16 cellular contexts compared by ENCODE assay signal in the genomic region with DNA sequence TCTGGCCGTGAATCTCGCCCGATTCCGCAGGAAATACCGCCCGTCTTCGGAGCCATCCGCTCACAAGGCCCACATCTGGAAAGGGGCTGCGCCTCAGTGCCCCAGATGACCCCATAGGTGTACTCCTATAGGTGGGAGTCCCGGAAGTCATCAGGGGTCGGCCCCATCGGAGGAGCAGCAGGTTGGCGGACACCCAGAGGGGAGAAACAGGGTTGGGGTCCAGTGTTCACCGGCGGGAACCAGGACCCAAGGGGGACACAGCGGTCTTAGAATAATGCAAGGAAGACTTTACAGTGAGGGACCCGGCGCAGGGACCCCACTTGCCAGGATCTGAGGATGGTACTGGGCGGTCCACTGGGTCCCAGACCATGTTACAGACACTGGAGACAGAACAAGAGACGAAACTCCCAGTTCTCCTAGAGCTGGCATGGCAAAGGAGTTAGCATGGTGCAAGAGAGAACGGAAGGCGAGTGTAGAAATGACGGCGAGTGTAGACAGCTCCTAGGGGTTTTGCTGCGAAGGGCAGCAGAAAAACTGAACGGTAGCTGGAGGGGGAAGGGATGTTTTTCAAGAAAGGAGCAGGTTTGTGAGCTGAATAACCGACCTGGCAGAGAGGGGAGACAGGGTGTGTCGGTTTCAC. TPM values are rescaled to one million over a fixed set of nuclear protein-coding genes. Genes with fewer than 3 reads are reported as not detected.
A peak's percentile ranks its signal among the peaks of the same experiment; 100 is the strongest.
DNase-seq lines count a peak whose midpoint lies in the region; FAIRE-seq and TF ChIP-seq lines count a peak whose summit lies in the region.
"Had no signal": no experiment of that assay in that cellular context is flagged by ENCODE, and none has a peak within 500 bp of the region (broad histone marks: within the 10 kb centered on the region; RNA-seq: fewer than 3 reads in every experiment).

No MANE protein-coding gene starts in this region.

- no peak overlapping the region for H2BK20ac ChIP-seq in H1 (ENCODE audit: low read length)

- TF ChIP-seq RAD21 in H1 (IDR thresholded peaks at IDR 0.05 in 1 of 2, conservative IDR thresholded peaks at IDR 0.05 in 1 of 2; ENCODE audit: low read depth in 2 of 2, low read length in 2 of 2): no peak

- no peaks in the 10 kb centered on the region for H3K79me2 ChIP-seq in H1 (ENCODE audit: control insufficient read depth in 1 of 2, insufficient read depth in 2 of 2, low read length in 2 of 2)

- H2BK120ac ChIP-seq in H1 (replicated peaks; ENCODE audit: low read depth, low read length): no peak overlapping the region

- no peak for FAIRE-seq in H1 (lab: Jason Lieb, UNC)
- FAIRE-seq: GM19239 had no signal

- no TSS peak for BruUV-seq in Calu3 (replicated peaks; lab: Mats Ljungman, UMichigan)

- H3K9me3 Mint-ChIP-seq in Calu3 (ENCODE audit: low read depth, unreplicated experiment): no peaks in the 10 kb centered on the region

- intact Hi-C loops in Calu3 (cut with micrococcal nuclease; ENCODE audit: unreplicated experiment): no loop called here

- peaks cover 16% of the 10 kb centered on the region for H3K27me3 Mint-ChIP-seq in Calu3 (ENCODE audit: unreplicated experiment)

- no peak overlapping the region for H4K5ac ChIP-seq in H1 (ENCODE audit: insufficient read length, low read depth, low read length)

- no peak overlapping the region for H3K27ac ChIP-seq in BLaER1 treated with 17β-estradiol and CSF1 and Interleukin-3, amounts not matched to agents 10 nM and 100 nM
- no peak overlapping the region for H3K27ac ChIP-seq in H1 (ENCODE audit: low read depth, low read length)
- H3K27ac ChIP-seq: foreskin keratinocyte, neutrophil had no signal

- no peak overlapping the region for H2AK5ac ChIP-seq in H1 (ENCODE audit: low read depth, low read length)

- H3K79me1 ChIP-seq in H1 (ENCODE audit: low read depth, low read length): peaks cover 3% of the 10 kb centered on the region; the same call in 1 of the 2 replicates

- H2BK15ac ChIP-seq in H1 (ENCODE audit: low read length): no peak overlapping the region

- H3K4me1 ChIP-seq in BLaER1 treated with 17β-estradiol and CSF1 and Interleukin-3, amounts not matched to agents 10 nM and 100 nM: peaks cover 43 to 59% (median 53%) of the 10 kb centered on the region in 10 experiments
- H3K4me1 ChIP-seq in ES-I3 (ENCODE audit: insufficient read depth, low read length): peaks cover 8% of the 10 kb centered on the region; the same call in 1 of the 2 replicates
- peaks cover 0 to 13% (median 10%) of the 10 kb centered on the region in 4 experiments; a peak in 5 of 7 replicates for H3K4me1 ChIP-seq in H1 (replicated peaks in 1 of 4; ENCODE audit: control insufficient read depth in 3 of 4, insufficient read depth in 4 of 4, low read length in 3 of 4)

- peak overlapping the region; percentile 91 to 99 (median 97); a peak in 21 of 22 replicates for H3K4me2 ChIP-seq in BLaER1 treated with 17β-estradiol and CSF1 and Interleukin-3, amounts not matched to agents 10 nM and 100 nM
- H3K4me2 ChIP-seq in H1 (ENCODE audit: insufficient read depth in 1 of 2, low read depth in 2 of 2, low read length in 2 of 2): peak overlapping the region; percentile 90 to 98; a peak in 3 of 4 replicates

- 86% methylated on average over 23 of the region's 28 CpGs; no CpG with 5 or more reads in 1 of the 2 experiments for WGBS in H1 (ENCODE audit: extremely low coverage in 1 of 2, insufficient coverage in 1 of 2, insufficient read length in 1 of 2, insufficient replicate concordance in 2 of 2, low coverage in 1 of 2, low lambda C conversion rate in 2 of 2, missing lambda C conversion rate in 1 of 2), 2 experiments

- H3K23ac ChIP-seq in H1 (ENCODE audit: insufficient read length): no peak overlapping the region

- TF ChIP-seq CTCF in H1 (IDR thresholded peaks at IDR 0.05; ENCODE audit: control extremely low read depth in 1 of 3, insufficient read depth in 1 of 3, low read depth in 1 of 3, low read length in 3 of 3) (no peak), Calu3 (IDR thresholded peaks at IDR 0.05; ENCODE audit: unreplicated experiment) (no peak)

- no peak overlapping the region for H2AFZ ChIP-seq in H1 (ENCODE audit: low read length)

- H2BK12ac ChIP-seq in H1 (ENCODE audit: low read depth, low read length): peak overlapping the region; percentile 60; the same call in 1 of the 2 replicates

- H3K27ac Mint-ChIP-seq in Calu3 (ENCODE audit: unreplicated experiment): no peak overlapping the region

- POLR2A ChIA-PET in H1 (lab: Charles Lee; ENCODE audit: partially characterized antibody): interaction anchor here (1.0 to 4.9 kb wide), 12 partner anchors 12 to 174 kb away, joined by 3 to 29 read pairs (median 6); a partner anchor contains a TSS

- CTCF ChIA-PET in H1 (lab: Charles Lee; ENCODE audit: partially characterized antibody) (interaction anchor here (0.6 to 13.7 kb wide), 6 partner anchors 10 to 129 kb away, joined by 3 to 197 read pairs (median 4); a partner anchor contains a TSS), Calu3 (lab: Charles Lee) (interaction anchor here (1.5 kb wide), 2 partner anchors 12 to 42 kb away, joined by 4 read pairs; a partner anchor contains a TSS)

- no peak overlapping the region for H4K8ac ChIP-seq in H1 (ENCODE audit: extremely low read depth, insufficient read depth, low read length)

- H4K20me1 ChIP-seq in BLaER1 treated with 17β-estradiol and CSF1 and Interleukin-3, amounts not matched to agents 10 nM and 100 nM: peaks cover 0 to 49% (median 10%) of the 10 kb centered on the region in 11 experiments; a peak in 13 of 22 replicates
- H4K20me1 ChIP-seq in H1 (replicated peaks in 1 of 2; ENCODE audit: control insufficient read depth in 1 of 2, insufficient read depth in 2 of 2, low read length in 2 of 2): no peaks in the 10 kb centered on the region

- H3K27me3 ChIP-seq in BLaER1 treated with 17β-estradiol and CSF1 and Interleukin-3, amounts not matched to agents 10 nM and 100 nM: peaks cover 60 to 61% (median 61%) of the 10 kb centered on the region in 11 experiments
- peaks cover 2 to 28% (median 21%) of the 10 kb centered on the region in 4 experiments for H3K27me3 ChIP-seq in H1 (replicated peaks in 1 of 4; ENCODE audit: control insufficient read depth in 3 of 4, extremely low read depth in 1 of 4, insufficient read depth in 3 of 4, low read length in 3 of 4)

- DNase-seq in H1 (ENCODE audit: low read depth in 1 of 2, low spot score in 2 of 2) (peak in 1 of 2 experiments; percentile 49), Calu3 (no peak), KBM-7 (no peak)
- DNase-seq in activated CD8-positive, alpha-beta memory T cell treated with anti-CD3 and anti-CD28 coated beads, Interleukin-2, amount 50 U/mL, for 48 hours: no peak
- DNase-seq: activated CD4-positive, alpha-beta T cell treated with anti-CD3 and anti-CD28 coated beads, Interleukin-2, amount 50 U/mL, for 48 hours; foreskin keratinocyte; NCI-H2081 treated with DMSO at 0.1 percent for 48 hours; NCI-H774; stomach; T-helper 9 cell had no signal

- H3K36me3 Mint-ChIP-seq in Calu3 (ENCODE audit: insufficient read depth, unreplicated experiment): peaks cover 21% of the 10 kb centered on the region

- no peak overlapping the region for H3K14ac ChIP-seq in H1 (ENCODE audit: insufficient read length)

- no peaks in the 10 kb centered on the region for H3K36me3 ChIP-seq in BLaER1 treated with 17β-estradiol and CSF1 and Interleukin-3, amounts not matched to agents 10 nM and 100 nM
- no peaks in the 10 kb centered on the region for H3K36me3 ChIP-seq in ES-I3 (ENCODE audit: insufficient read depth, low read length)
- H3K36me3 ChIP-seq in H1 (ENCODE audit: control insufficient read depth in 2 of 4, insufficient read depth in 4 of 4, low read length in 3 of 4): no peaks in the 10 kb centered on the region
- H3K36me3 ChIP-seq: neutrophil, stomach had no signal

- H4K91ac ChIP-seq in H1 (replicated peaks; ENCODE audit: insufficient read length, low read length): peak overlapping the region; percentile 17

- H3K9ac ChIP-seq in BLaER1 treated with 17β-estradiol and CSF1 and Interleukin-3, amounts not matched to agents 10 nM and 100 nM: peak overlapping the region in 1 of 11 experiments; percentile 35; a peak in 1 of 22 replicates
- H3K9ac ChIP-seq in ES-I3 (ENCODE audit: low read depth, low read length) (peak overlapping the region; percentile 37; the same call in 1 of the 2 replicates), H1 (replicated peaks in 1 of 4; ENCODE audit: extremely low read depth in 1 of 4, low read depth in 3 of 4, low read length in 3 of 4) (no peak overlapping the region; a peak in 1 of 7 replicates)

- H3K4ac ChIP-seq in H1 (replicated peaks; ENCODE audit: insufficient read length, low read depth, low read length): no peak overlapping the region

- H3K18ac ChIP-seq in H1 (ENCODE audit: extremely low read depth, low read length): no peak overlapping the region; the same call in 1 of the 2 replicates

- H3K4me1 Mint-ChIP-seq in Calu3 (ENCODE audit: low read depth, unreplicated experiment): peaks cover 11% of the 10 kb centered on the region

- in situ Hi-C loops in KBM-7 (cut with MboI; ENCODE audit: low pct_unique_long_range_greater_than_20kb, low sequenced_read_pairs): no loop called here

- H2BK5ac ChIP-seq in H1 (ENCODE audit: low read depth, low read length): no peak overlapping the region

- H3K23me2 ChIP-seq in H1 (ENCODE audit: low read depth, low read length): peaks cover 26% of the 10 kb centered on the region

- TF ChIP-seq EP300 in H1 (IDR thresholded peaks at IDR 0.05; ENCODE audit: borderline replicate concordance in 1 of 2, low read depth in 2 of 2, low read length in 2 of 2): no peak

- peak overlapping the region in 9 of 10 experiments; percentile 36 to 76 (median 53); a peak in 13 of 20 replicates for H3K4me3 ChIP-seq in BLaER1 treated with 17β-estradiol and CSF1 and Interleukin-3, amounts not matched to agents 10 nM and 100 nM
- H3K4me3 ChIP-seq in H1 (ENCODE audit: extremely low read depth in 1 of 4, insufficient read depth in 2 of 4, low read depth in 3 of 4, low read length in 4 of 4): peak overlapping the region in 2 of 4 experiments; percentile 51 to 68; a peak in 3 of 8 replicates

- no peak for TF ChIP-seq POLR2A in H1 (IDR thresholded peaks at IDR 0.05; ENCODE audit: control extremely low read depth in 1 of 2, low read depth in 2 of 2, low read length in 2 of 2)

- H3K4me3 Mint-ChIP-seq in Calu3 (ENCODE audit: low read depth, unreplicated experiment): no peak overlapping the region

- H3K56ac ChIP-seq in H1 (replicated peaks; ENCODE audit: insufficient read length, low read depth, low read length): no peak overlapping the region

- H3K9me3 ChIP-seq in BLaER1 treated with 17β-estradiol and CSF1 and Interleukin-3, amounts not matched to agents 10 nM and 100 nM (replicated peaks in 1 of 11): peaks cover 0 to 7% (median 0%) of the 10 kb centered on the region in 11 experiments; a peak in 3 of 22 replicates
- H3K9me3 ChIP-seq in ES-I3 (ENCODE audit: control insufficient read depth, insufficient read depth, low read length): no peaks in the 10 kb centered on the region
- no peaks in the 10 kb centered on the region for H3K9me3 ChIP-seq in H1 (ENCODE audit: insufficient read depth in 2 of 2, low read depth in 1 of 2, low read length in 1 of 2)
- H3K9me3 ChIP-seq: neutrophil, stomach had no signal

RNA-seq across cellular contexts. Expression of a gene that starts 4.2 kb away (rescaled TPM):
- 40.9 and 47.8 TPM in 2 replicates for total RNA-seq in H1 (2021; fragmentation: NEBNext Ultra II Directional; extraction: Animal tissue kit (Norgen Biotek cat#: 25700))
- polyA plus RNA-seq in H1 (2011; rRNA removed): 36.9 and 78.7 TPM in 2 replicates
- polyA plus RNA-seq in H1 (2011; cell fraction: cytosol; rRNA removed): 38.6 TPM
- 197 TPM for polyA plus RNA-seq in H1 (2011; cell fraction: nucleus; rRNA removed)
- 64.9 to 73.8 TPM (median 68.2 TPM) in 4 replicates for polyA plus RNA-seq in H1 (2012, experiment 1 of 2)
- polyA plus RNA-seq in H1 (2012, experiment 2 of 2): 31.6 TPM
- 47.6 TPM for polyA plus RNA-seq in H1 (2013, experiment 1 of 2)
- 46.6 TPM for polyA plus RNA-seq in H1 (2013, experiment 2 of 2)
- 11.1 and 14.8 TPM in 2 replicates for polyA minus RNA-seq in H1 (2011; rRNA and poly(A)+ RNA removed)
- 29.8 TPM for polyA minus RNA-seq in H1 (2011; cell fraction: cytosol; rRNA and poly(A)+ RNA removed)
- 57.1 TPM for polyA minus RNA-seq in H1 (2011; cell fraction: nucleus; rRNA and poly(A)+ RNA removed)
- 83.1 and 84.1 TPM in 2 replicates for total RNA-seq in Calu3 (2022)
- total RNA-seq: foreskin keratinocyte, G401, MCF 10A had no signal

RNA-seq across cellular contexts. Expression of a gene that starts 11.6 kb away (rescaled TPM):
- 1.6 and 2.2 TPM in 2 replicates for total RNA-seq in H1 (2021; fragmentation: NEBNext Ultra II Directional; extraction: Animal tissue kit (Norgen Biotek cat#: 25700))
- 2.1 and 4.4 TPM in 2 replicates for polyA plus RNA-seq in H1 (2011; rRNA removed)
- 3.0 TPM for polyA plus RNA-seq in H1 (2011; cell fraction: cytosol; rRNA removed)
- 2.9 TPM for polyA plus RNA-seq in H1 (2011; cell fraction: nucleus; rRNA removed)
- 2.2 to 3.8 TPM (median 3.1 TPM) in 4 replicates for polyA plus RNA-seq in H1 (2012, experiment 1 of 2)
- 2.0 TPM for polyA plus RNA-seq in H1 (2012, experiment 2 of 2)
- polyA plus RNA-seq in H1 (2013, experiment 1 of 2): 4.0 TPM
- polyA plus RNA-seq in H1 (2013, experiment 2 of 2): 4.2 TPM
- polyA minus RNA-seq in H1 (2011; rRNA and poly(A)+ RNA removed): 0.24 and 0.25 TPM in 2 replicates
- polyA minus RNA-seq in H1 (2011; cell fraction: cytosol; rRNA and poly(A)+ RNA removed): 0.95 TPM
- 0.30 TPM for polyA minus RNA-seq in H1 (2011; cell fraction: nucleus; rRNA and poly(A)+ RNA removed)
- not detected in 2 replicates for total RNA-seq in Calu3 (2022)
- total RNA-seq: stomach had no signal

RNA-seq across cellular contexts. Expression of a gene that starts 12.2 kb away (rescaled TPM):
- 337 and 341 TPM in 2 replicates for total RNA-seq in H1 (2021; fragmentation: NEBNext Ultra II Directional; extraction: Animal tissue kit (Norgen Biotek cat#: 25700))
- polyA plus RNA-seq in H1 (2011; rRNA removed): 97.2 and 267 TPM in 2 replicates
- 109 TPM for polyA plus RNA-seq in H1 (2011; cell fraction: cytosol; rRNA removed)
- 496 TPM for polyA plus RNA-seq in H1 (2011; cell fraction: nucleus; rRNA removed)
- 197 to 438 TPM (median 349 TPM) in 4 replicates for polyA plus RNA-seq in H1 (2012, experiment 1 of 2)
- 305 TPM for polyA plus RNA-seq in H1 (2012, experiment 2 of 2)
- 349 TPM for polyA plus RNA-seq in H1 (2013, experiment 1 of 2)
- 317 TPM for polyA plus RNA-seq in H1 (2013, experiment 2 of 2)
- 114 and 172 TPM in 2 replicates for polyA minus RNA-seq in H1 (2011; rRNA and poly(A)+ RNA removed)
- polyA minus RNA-seq in H1 (2011; cell fraction: cytosol; rRNA and poly(A)+ RNA removed): 276 TPM
- 164 TPM for polyA minus RNA-seq in H1 (2011; cell fraction: nucleus; rRNA and poly(A)+ RNA removed)
- total RNA-seq in Calu3 (2022): 298 and 318 TPM in 2 replicates

RNA-seq across cellular contexts. Expression of a gene that starts 39.2 kb away (rescaled TPM):
- total RNA-seq in H1 (2021; fragmentation: NEBNext Ultra II Directional; extraction: Animal tissue kit (Norgen Biotek cat#: 25700)): 13.1 and 13.9 TPM in 2 replicates
- 23.4 and 32.3 TPM in 2 replicates for polyA plus RNA-seq in H1 (2011; rRNA removed)
- 19.0 TPM for polyA plus RNA-seq in H1 (2011; cell fraction: cytosol; rRNA removed)
- polyA plus RNA-seq in H1 (2011; cell fraction: nucleus; rRNA removed): 55.0 TPM
- polyA plus RNA-seq in H1 (2012, experiment 1 of 2): 12.4 to 18.7 TPM (median 16.6 TPM) in 4 replicates
- 16.9 TPM for polyA plus RNA-seq in H1 (2012, experiment 2 of 2)
- 11.1 TPM for polyA plus RNA-seq in H1 (2013, experiment 1 of 2)
- polyA plus RNA-seq in H1 (2013, experiment 2 of 2): 11.9 TPM
- polyA minus RNA-seq in H1 (2011; rRNA and poly(A)+ RNA removed): 6.0 and 6.9 TPM in 2 replicates
- polyA minus RNA-seq in H1 (2011; cell fraction: cytosol; rRNA and poly(A)+ RNA removed): 13.9 TPM
- 11.4 TPM for polyA minus RNA-seq in H1 (2011; cell fraction: nucleus; rRNA and poly(A)+ RNA removed)
- 5.9 and 6.1 TPM in 2 replicates for total RNA-seq in Calu3 (2022)

RNA-seq across cellular contexts. Expression of a gene that starts 48.8 kb away (rescaled TPM):
- total RNA-seq in H1 (2021; fragmentation: NEBNext Ultra II Directional; extraction: Animal tissue kit (Norgen Biotek cat#: 25700)): 3.1 and 3.2 TPM in 2 replicates
- polyA plus RNA-seq in H1 (2011; rRNA removed): 5.1 and 5.2 TPM in 2 replicates
- 3.7 TPM for polyA plus RNA-seq in H1 (2011; cell fraction: cytosol; rRNA removed)
- 3.3 TPM for polyA plus RNA-seq in H1 (2011; cell fraction: nucleus; rRNA removed)
- 2.0 to 4.0 TPM (median 3.5 TPM) in 4 replicates for polyA plus RNA-seq in H1 (2012, experiment 1 of 2)
- polyA plus RNA-seq in H1 (2012, experiment 2 of 2): 3.0 TPM
- polyA plus RNA-seq in H1 (2013, experiment 1 of 2): 4.8 TPM
- polyA plus RNA-seq in H1 (2013, experiment 2 of 2): 4.5 TPM
- polyA minus RNA-seq in H1 (2011; rRNA and poly(A)+ RNA removed): 0.76 and 1.2 TPM in 2 replicates
- polyA minus RNA-seq in H1 (2011; cell fraction: cytosol; rRNA and poly(A)+ RNA removed): 2.0 TPM
- polyA minus RNA-seq in H1 (2011; cell fraction: nucleus; rRNA and poly(A)+ RNA removed): 2.6 TPM
- total RNA-seq in Calu3 (2022): 1.7 and 2.0 TPM in 2 replicates
